27 cellular contexts compared by ENCODE assay signal in the genomic region with DNA sequence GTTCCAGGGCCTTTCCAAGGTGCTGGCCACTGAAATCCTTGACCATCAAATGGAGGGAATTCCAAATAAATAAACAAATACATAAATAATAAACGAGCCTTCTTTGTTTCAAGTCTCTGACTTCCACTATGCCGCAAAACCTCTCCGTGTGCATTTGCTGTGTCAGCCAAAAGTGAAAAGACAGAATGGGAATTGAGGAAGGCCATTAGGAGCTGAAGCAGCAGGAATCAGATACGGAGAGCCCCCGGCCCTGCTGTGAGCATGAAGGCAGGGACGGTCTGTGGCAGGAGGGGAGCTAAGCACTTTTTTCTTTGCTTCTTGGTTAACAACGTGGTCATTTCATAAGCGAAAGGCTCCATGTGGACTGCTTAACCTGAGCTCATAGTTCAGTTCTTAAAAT. TPM values are rescaled to one million over a fixed set of nuclear protein-coding genes. Genes with fewer than 3 reads are reported as not detected.
A peak's percentile ranks its signal among the peaks of the same experiment; 100 is the strongest.
DNase-seq lines count a peak whose midpoint lies in the region; ATAC-seq, FAIRE-seq and TF ChIP-seq lines count a peak whose summit lies in the region.
"Had no signal": no experiment of that assay in that cellular context is flagged by ENCODE, and none has a peak within 500 bp of the region (broad histone marks: within the 10 kb centered on the region; RNA-seq: fewer than 3 reads in every experiment).

No MANE protein-coding gene starts in this region.

- no peak overlapping the region for H3K14ac ChIP-seq in IMR-90 (replicated peaks; ENCODE audit: low read depth, low read length)
- no peak overlapping the region for H3K14ac ChIP-seq in H1 (ENCODE audit: insufficient read length)

- no peaks in the 10 kb centered on the region for H3K79me1 ChIP-seq in IMR-90 (ENCODE audit: low read depth in 1 of 2, low read length in 2 of 2)
- no peaks in the 10 kb centered on the region for H3K79me1 ChIP-seq in H1 (ENCODE audit: low read depth, low read length)
- no peaks in the 10 kb centered on the region for H3K79me1 ChIP-seq in mesendoderm (ENCODE audit: low read length)

- H3K9ac ChIP-seq in IMR-90 (ENCODE audit: low read depth, low read length) (no peak overlapping the region), H1 (replicated peaks in 1 of 4; ENCODE audit: extremely low read depth in 1 of 4, low read depth in 3 of 4, low read length in 3 of 4) (no peak overlapping the region), mesendoderm (ENCODE audit: low read length) (no peak overlapping the region)
- H3K9ac ChIP-seq: SK-N-SH had no signal

- H2BK15ac ChIP-seq in IMR-90 (ENCODE audit: low read depth, low read length) (no peak overlapping the region), H1 (ENCODE audit: low read length) (no peak overlapping the region), mesendoderm (replicated peaks; ENCODE audit: low read depth) (no peak overlapping the region)

- no peak overlapping the region for H3K27ac ChIP-seq in A549
- H3K27ac ChIP-seq in IMR-90 (ENCODE audit: insufficient read depth, low read length) = no peak overlapping the region
- H3K27ac ChIP-seq in H1 (ENCODE audit: low read depth, low read length) = no peak overlapping the region
- H3K27ac ChIP-seq in mesendoderm (ENCODE audit: low read depth, low read length) = no peak overlapping the region

- no peak for ATAC-seq in A549
- ATAC-seq in IMR-90 (ENCODE audit: low read depth) = no peak
- no peak for ATAC-seq in GM18861 (IDR thresholded peaks at IDR 0.05; ENCODE audit: unreplicated experiment)
- no peak for ATAC-seq in HG02759 (IDR thresholded peaks at IDR 0.05; ENCODE audit: unreplicated experiment)
- no peak for ATAC-seq in GM19035 (IDR thresholded peaks at IDR 0.05; ENCODE audit: unreplicated experiment)
- ATAC-seq: PC-3 had no signal

- H3K23me2 ChIP-seq in H1 (ENCODE audit: low read depth, low read length) = no peaks in the 10 kb centered on the region

- H4K5ac ChIP-seq in IMR-90 (ENCODE audit: low read depth, low read length) (no peak overlapping the region), H1 (ENCODE audit: insufficient read length, low read depth, low read length) (no peak overlapping the region), mesendoderm (ENCODE audit: low read length) (no peak overlapping the region)

- intact Hi-C loops in IMR-90 (cut with micrococcal nuclease) = no loop called here

- H3K4ac ChIP-seq in IMR-90 (ENCODE audit: low read depth, low read length) (no peak overlapping the region), H1 (replicated peaks; ENCODE audit: insufficient read length, low read depth, low read length) (no peak overlapping the region), mesendoderm (ENCODE audit: low read depth, low read length) (no peak overlapping the region)

- H2BK120ac ChIP-seq in IMR-90 (ENCODE audit: low read depth, low read length) (no peak overlapping the region), H1 (replicated peaks; ENCODE audit: low read depth, low read length) (no peak overlapping the region), mesendoderm (ENCODE audit: low read depth, low read length) (no peak overlapping the region)

- no peak overlapping the region for H3K56ac ChIP-seq in IMR-90 (ENCODE audit: extremely low read depth, insufficient read depth, low read length)
- no peak overlapping the region for H3K56ac ChIP-seq in H1 (replicated peaks; ENCODE audit: insufficient read length, low read depth, low read length)
- no peak overlapping the region for H3K56ac ChIP-seq in mesendoderm (ENCODE audit: low read length)

- no peak for TF ChIP-seq EP300 in A549 (IDR thresholded peaks at IDR 0.05)
- no peak for TF ChIP-seq EP300 in H1 (IDR thresholded peaks at IDR 0.05; ENCODE audit: borderline replicate concordance in 1 of 2, low read depth in 2 of 2, low read length in 2 of 2)

- no peak overlapping the region for H2AK9ac ChIP-seq in IMR-90 (replicated peaks; ENCODE audit: low read depth, low read length, poor library complexity)

- BruUV-seq in IMR-90 (replicated peaks; lab: Mats Ljungman, UMichigan) = no TSS peak

- H3K79me2 ChIP-seq in H1 (ENCODE audit: control insufficient read depth in 1 of 2, insufficient read depth in 2 of 2, low read length in 2 of 2) (no peaks in the 10 kb centered on the region), mesendoderm (ENCODE audit: control insufficient read depth, insufficient read depth, low read length) (no peaks in the 10 kb centered on the region)

- H2BK20ac ChIP-seq in IMR-90 (ENCODE audit: low read depth, low read length) (no peak overlapping the region), H1 (ENCODE audit: low read length) (no peak overlapping the region)

- H2AFZ ChIP-seq in IMR-90 (replicated peaks; ENCODE audit: low read length, poor library complexity) (no peak overlapping the region), H1 (ENCODE audit: low read length) (peak overlapping the region; percentile 30; the same call in 1 of the 2 replicates)

- POLR2A ChIA-PET in A549 (lab: Yijun Ruan, JAX) (no interaction called here), IMR-90 (lab: Charles Lee; ENCODE audit: unreplicated experiment) (no interaction called here), H1 (lab: Charles Lee; ENCODE audit: partially characterized antibody) (no interaction called here)

- no peak overlapping the region for H2AK5ac ChIP-seq in IMR-90 (ENCODE audit: low read depth, low read length)
- H2AK5ac ChIP-seq in H1 (ENCODE audit: low read depth, low read length) = no peak overlapping the region
- no peak overlapping the region for H2AK5ac ChIP-seq in mesendoderm (ENCODE audit: low read length)

- dilution Hi-C loops in IMR-90 (cut with HindIII; ENCODE audit: low sequenced_read_pairs, unreplicated experiment) = no loop called here

- no peak overlapping the region for H2BK12ac ChIP-seq in H1 (ENCODE audit: low read depth, low read length)

- no peak overlapping the region for H3K23ac ChIP-seq in IMR-90 (ENCODE audit: low read depth, low read length)
- no peak overlapping the region for H3K23ac ChIP-seq in H1 (ENCODE audit: insufficient read length)
- no peak overlapping the region for H3K23ac ChIP-seq in mesendoderm (ENCODE audit: low read length)

- TF ChIP-seq POLR2A in A549 (IDR thresholded peaks at IDR 0.05; ENCODE audit: low read length) (no peak), IMR-90 (IDR thresholded peaks at IDR 0.05; ENCODE audit: low read depth, low read length) (no peak), H1 (IDR thresholded peaks at IDR 0.05; ENCODE audit: control extremely low read depth in 1 of 2, low read depth in 2 of 2, low read length in 2 of 2) (no peak)

- no peaks in the 10 kb centered on the region for H3K36me3 ChIP-seq in IMR-90 (ENCODE audit: control insufficient read depth, insufficient read depth, low read length)
- no peaks in the 10 kb centered on the region; a peak in 1 of 8 replicates for H3K36me3 ChIP-seq in H1 (ENCODE audit: control insufficient read depth in 2 of 4, insufficient read depth in 4 of 4, low read length in 3 of 4)
- no peaks in the 10 kb centered on the region for H3K36me3 ChIP-seq in mesendoderm (ENCODE audit: control insufficient read depth, insufficient read depth, low read length)

- TF ChIP-seq CTCF in A549 (IDR thresholded peaks at IDR 0.05) (no peak), IMR-90 (conservative IDR thresholded peaks at IDR 0.05; ENCODE audit: low read depth, low read length) (no peak), H1 (IDR thresholded peaks at IDR 0.05; ENCODE audit: control extremely low read depth in 1 of 3, insufficient read depth in 1 of 3, low read depth in 1 of 3, low read length in 3 of 3) (no peak)

- no peak for TF ChIP-seq RAD21 in A549 (conservative IDR thresholded peaks at IDR 0.05 in 1 of 2, IDR thresholded peaks at IDR 0.05 in 1 of 2)
- TF ChIP-seq RAD21 in IMR-90 (IDR thresholded peaks at IDR 0.05; ENCODE audit: low read length) = no peak
- TF ChIP-seq RAD21 in H1 (IDR thresholded peaks at IDR 0.05 in 1 of 2, conservative IDR thresholded peaks at IDR 0.05 in 1 of 2; ENCODE audit: low read depth in 2 of 2, low read length in 2 of 2) = no peak

- H3K4me2 ChIP-seq in A549 (no peak overlapping the region), IMR-90 (ENCODE audit: low read depth, low read length) (no peak overlapping the region), H1 (ENCODE audit: insufficient read depth in 1 of 2, low read depth in 2 of 2, low read length in 2 of 2) (no peak overlapping the region), mesendoderm (ENCODE audit: low read length) (no peak overlapping the region)
- H3K4me2 ChIP-seq: SK-N-SH had no signal

- no peak overlapping the region for H2BK5ac ChIP-seq in IMR-90 (ENCODE audit: low read depth, low read length, poor library complexity, severe bottlenecking)
- no peak overlapping the region for H2BK5ac ChIP-seq in H1 (ENCODE audit: low read depth, low read length)
- no peak overlapping the region for H2BK5ac ChIP-seq in mesendoderm (ENCODE audit: low read length)

- H3K18ac ChIP-seq in IMR-90 (ENCODE audit: low read depth, low read length) (no peak overlapping the region), H1 (ENCODE audit: extremely low read depth, low read length) (no peak overlapping the region), mesendoderm (ENCODE audit: low read length) (no peak overlapping the region)

- H4K8ac ChIP-seq in IMR-90 (ENCODE audit: low read depth in 2 of 2, low read length in 2 of 2) = no peak overlapping the region
- H4K8ac ChIP-seq in H1 (ENCODE audit: extremely low read depth, insufficient read depth, low read length) = no peak overlapping the region
- H4K8ac ChIP-seq in mesendoderm (ENCODE audit: low read depth, low read length) = no peak overlapping the region

- no peaks in the 10 kb centered on the region for H4K20me1 ChIP-seq in IMR-90 (ENCODE audit: insufficient read depth, low read length)
- no peaks in the 10 kb centered on the region for H4K20me1 ChIP-seq in H1 (replicated peaks in 1 of 2; ENCODE audit: control insufficient read depth in 1 of 2, insufficient read depth in 2 of 2, low read length in 2 of 2)

- in situ Hi-C loops in IMR-90 (cut with MboI; ENCODE audit: low sequenced_read_pairs) = no loop called here

- H3K4me1 ChIP-seq in A549 = no peaks in the 10 kb centered on the region
- no peaks in the 10 kb centered on the region for H3K4me1 ChIP-seq in IMR-90 (ENCODE audit: control insufficient read depth, insufficient read depth, low read length)
- H3K4me1 ChIP-seq in H1 (replicated peaks in 1 of 4; ENCODE audit: control insufficient read depth in 3 of 4, insufficient read depth in 4 of 4, low read length in 3 of 4) = peaks cover 0 to 3% (median 0%) of the 10 kb centered on the region in 4 experiments; a peak in 3 of 7 replicates
- peaks cover 2% of the 10 kb centered on the region for H3K4me1 ChIP-seq in mesendoderm (ENCODE audit: control insufficient read depth, low read depth, low read length)

- WGBS in A549 (ENCODE audit: missing lambda C conversion rate) = 30% methylated on average over 8 of the region's 8 CpGs
- WGBS in IMR-90 (ENCODE audit: extremely low coverage in 2 of 2, insufficient read length in 1 of 2), 2 experiments = 38% methylated on average over 5 of the region's 8 CpGs; no CpG with 5 or more reads in 1 of the 2 experiments
- WGBS in H1 (ENCODE audit: extremely low coverage in 1 of 2, insufficient coverage in 1 of 2, insufficient read length in 1 of 2, insufficient replicate concordance in 2 of 2, low coverage in 1 of 2, low lambda C conversion rate in 2 of 2, missing lambda C conversion rate in 1 of 2), 2 experiments = 46% methylated on average over 8 of the region's 8 CpGs; no CpG with 5 or more reads in 1 of the 2 experiments
- no CpG with 5 or more reads among the region's 8 CpGs for WGBS in mesendoderm (ENCODE audit: extremely low coverage, insufficient coverage, low lambda C conversion rate)

- no peak for FAIRE-seq in A549 (lab: Jason Lieb, UNC)
- FAIRE-seq in H1 (lab: Jason Lieb, UNC) = peak; percentile 52
- FAIRE-seq: A204.1, GM12891, GM18507, HTR-8/SVneo had no signal

- H4K91ac ChIP-seq in IMR-90 (ENCODE audit: insufficient read depth, low read depth, low read length) = no peak overlapping the region
- no peak overlapping the region for H4K91ac ChIP-seq in H1 (replicated peaks; ENCODE audit: insufficient read length, low read length)

- CTCF ChIA-PET in A549 (lab: Yijun Ruan, JAX) = no interaction called here
- CTCF ChIA-PET in IMR-90 (lab: Yijun Ruan, JAX) = no interaction called here
- CTCF ChIA-PET in H1 (lab: Charles Lee; ENCODE audit: partially characterized antibody) = interaction anchor here (0.6 kb wide), 1 partner anchor 17 kb away, joined by 3 read pairs; no protein-coding TSS in a partner anchor

- no peak for DNase-seq in A549 (ENCODE audit: low read depth in 1 of 2, low spot score in 1 of 2)
- no peak for DNase-seq in IMR-90
- no peak for DNase-seq in H1 (ENCODE audit: low read depth in 1 of 2, low spot score in 2 of 2)
- DNase-seq in mesendoderm = peak; percentile 28
- DNase-seq in activated CD4-positive, alpha-beta T cell treated with anti-CD3 and anti-CD28 coated beads, Interleukin-2, amount 50 U/mL, for 1 hour = no peak
- DNase-seq: CD4-positive, alpha-beta memory T cell; DMS53; EL; MM.1S; NCI-H1092; NCI-H1436 treated with DMSO at 0.1 percent for 48 hours; NCI-H2029; NCI-H510A treated with DMSO at 0.1 percent for 48 hours; NCI-H774; PC-3; RPMI8226; SHP77 treated with DMSO at 0.1 percent for 48 hours; SK-N-SH had no signal

- no peaks in the 10 kb centered on the region for H3K9me3 ChIP-seq in A549
- H3K9me3 ChIP-seq in IMR-90 (ENCODE audit: control insufficient read depth, insufficient read depth, low read length) = peaks cover 2% of the 10 kb centered on the region; the same call in 1 of the 2 replicates
- H3K9me3 ChIP-seq in H1 (ENCODE audit: insufficient read depth in 2 of 2, low read depth in 1 of 2, low read length in 1 of 2) = no peaks in the 10 kb centered on the region
- H3K9me3 ChIP-seq: SK-N-SH had no signal

- H3K4me3 ChIP-seq in A549 (no peak overlapping the region), IMR-90 (ENCODE audit: insufficient read depth, low read depth, low read length) (no peak overlapping the region), H1 (ENCODE audit: extremely low read depth in 1 of 4, insufficient read depth in 2 of 4, low read depth in 3 of 4, low read length in 4 of 4) (no peak overlapping the region), mesendoderm (ENCODE audit: low read length) (no peak overlapping the region)

- no peaks in the 10 kb centered on the region for H3K9me1 ChIP-seq in IMR-90 (ENCODE audit: insufficient read depth, low read length)

- H3K27me3 ChIP-seq in IMR-90 (ENCODE audit: control insufficient read depth, insufficient read depth, low read length) (no peaks in the 10 kb centered on the region), H1 (replicated peaks in 1 of 4; ENCODE audit: control insufficient read depth in 3 of 4, extremely low read depth in 1 of 4, insufficient read depth in 3 of 4, low read length in 3 of 4) (no peaks in the 10 kb centered on the region), mesendoderm (ENCODE audit: insufficient read depth, low read length, poor library complexity) (no peaks in the 10 kb centered on the region)

RNA-seq across cellular contexts. Expression of a gene that starts 26.1 kb away (rescaled TPM):
- polyA plus RNA-seq in A549 (2011; rRNA removed) (1.2 and 1.3 TPM in 2 replicates), A549 (2017; fragmentation: RNase III; extraction: RNeasy Plus Mini Kit Qiagen cat#74134 plus additional on column Dnase treatment) (0.04 to 0.06 TPM in 2 of 3 replicates, not detected in the other), IMR-90 (2012; rRNA removed) (not detected in 2 replicates), H1 (2011; rRNA removed) (1.0 and 1.8 TPM in 2 replicates)
- polyA plus RNA-seq in A549 (2012; cell fraction: cytosol; rRNA removed) = 0.05 and 0.11 TPM in 2 replicates
- polyA plus RNA-seq in A549 (2012; cell fraction: nucleus; rRNA removed) = 0.02 TPM in 1 of 2 replicates, not detected in the other
- 0.41 and 1.8 TPM in 2 replicates for polyA minus RNA-seq in A549 (2011; rRNA and poly(A)+ RNA removed)
- not detected in 2 replicates for total RNA-seq in IMR-90 (2012; rRNA removed)
- not detected in 2 replicates for polyA plus RNA-seq in IMR-90 (2012; cell fraction: cytosol; rRNA removed)
- not detected in 2 replicates for polyA plus RNA-seq in IMR-90 (2012; cell fraction: nucleus; rRNA removed; ENCODE audit: low replicate concordance)
- total RNA-seq in H1 (2021; fragmentation: NEBNext Ultra II Directional; extraction: Animal tissue kit (Norgen Biotek cat#: 25700)) = 1.2 and 1.4 TPM in 2 replicates
- polyA plus RNA-seq in H1 (2011; cell fraction: cytosol; rRNA removed) = 1.3 TPM
- 1.2 TPM for polyA plus RNA-seq in H1 (2011; cell fraction: nucleus; rRNA removed)
- 1.2 to 3.3 TPM (median 2.0 TPM) in 4 replicates for polyA plus RNA-seq in H1 (2012, experiment 1 of 2)
- polyA plus RNA-seq in H1 (2012, experiment 2 of 2) = 0.39 TPM
- 1.3 TPM for polyA plus RNA-seq in H1 (2013, experiment 1 of 2)
- polyA plus RNA-seq in H1 (2013, experiment 2 of 2) = 1.4 TPM
- 3.2 and 4.3 TPM in 2 replicates for polyA minus RNA-seq in H1 (2011; rRNA and poly(A)+ RNA removed)
- polyA minus RNA-seq in H1 (2011; cell fraction: cytosol; rRNA and poly(A)+ RNA removed) = 1.3 TPM
- polyA minus RNA-seq in H1 (2011; cell fraction: nucleus; rRNA and poly(A)+ RNA removed) = 3.4 TPM
- 0.21 TPM for polyA plus RNA-seq in mesendoderm (2013, experiment 1 of 2)
- 0.17 TPM for polyA plus RNA-seq in mesendoderm (2013, experiment 2 of 2)
- total RNA-seq: CD4-positive, alpha-beta memory T cell; LHCN-M2; PC-3 had no signal
- polyA plus RNA-seq: BJ; CD4-positive, alpha-beta memory T cell; SK-N-SH had no signal
